Comparison of ENCODE assay signal across 10 cellular contexts in the genomic region with DNA sequence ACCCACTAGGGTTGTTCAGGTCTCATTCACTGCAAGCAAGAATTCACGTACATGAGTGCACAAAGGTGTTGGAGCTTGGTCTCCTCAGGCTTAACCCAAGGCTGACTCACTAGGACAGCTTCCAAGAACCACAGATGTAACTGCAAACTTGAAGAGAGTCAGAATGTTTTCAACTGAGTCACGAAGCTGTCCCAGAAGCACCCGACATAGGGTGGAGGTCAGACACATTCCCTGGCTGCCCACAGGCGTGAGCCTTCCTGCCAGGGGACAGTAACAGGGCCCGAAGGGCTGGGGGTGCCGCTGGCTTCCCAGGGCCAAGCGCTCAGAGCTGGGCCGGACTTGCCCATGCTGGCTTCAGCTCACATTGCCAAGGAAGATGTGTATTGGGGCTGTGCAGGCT. TPM values are rescaled to one million over a fixed set of nuclear protein-coding genes. Genes with fewer than 3 reads are reported as not detected.
DNase-seq lines count a peak whose midpoint lies in the region; ATAC-seq and TF ChIP-seq lines count a peak whose summit lies in the region.
"Had no signal": no experiment of that assay in that cellular context is flagged by ENCODE, and none has a peak within 500 bp of the region (broad histone marks: within the 10 kb centered on the region; RNA-seq: fewer than 3 reads in every experiment).

No MANE protein-coding gene starts in this region.

- H3K27me3 ChIP-seq in gastrocnemius medialis, result no peaks in the 10 kb centered on the region

- no peaks in the 10 kb centered on the region for H3K36me3 ChIP-seq in gastrocnemius medialis

- no peaks in the 10 kb centered on the region for H3K9me3 Mint-ChIP-seq in activated naive CD8-positive, alpha-beta T cell treated with anti-CD3 and anti-CD28 coated beads, Interleukin-2, amount 50 U/mL, for 24 hours
- H3K9me3 Mint-ChIP-seq: activated T-cell treated with anti-CD3 and anti-CD28 coated beads, Interleukin-2, amount 50 U/mL, for 24 hours had no signal

- no peaks in the 10 kb centered on the region for H3K9me3 ChIP-seq in gastrocnemius medialis

- in situ Hi-C loops in gastrocnemius medialis (cut with MboI; ENCODE audit: low sequenced_read_pairs in 4 of 4), result loop anchor here in 1 of 4 donors (25.0 kb wide), 1 partner anchor 244 kb away; no protein-coding TSS in a partner anchor

- H3K4me3 ChIP-seq in fibroblast of villous mesenchyme (ENCODE audit: low read depth, low read length), result no peak overlapping the region
- H3K4me3 ChIP-seq in gastrocnemius medialis, result no peak overlapping the region

- no peak overlapping the region for H3K4me3 Mint-ChIP-seq in activated naive CD8-positive, alpha-beta T cell treated with anti-CD3 and anti-CD28 coated beads, Interleukin-2, amount 50 U/mL, for 24 hours
- H3K4me3 Mint-ChIP-seq: activated T-cell treated with anti-CD3 and anti-CD28 coated beads, Interleukin-2, amount 50 U/mL, for 24 hours had no signal

- DNase-seq in GM04504 (ENCODE audit: low read depth) (peak; percentile 96), T1000 (lab: John Stamatoyannopoulos, UW) (peak; percentile 64), fibroblast of villous mesenchyme (ENCODE audit: low read depth) (peak; percentile 95), gastrocnemius medialis (peak; percentile 68 to 78)
- no peak for DNase-seq in stimulated activated CD4-positive, alpha-beta T cell treated with anti-CD3 and anti-CD28 coated beads, Interleukin-4, amount 100 ng/mL, for 1 hour
- DNase-seq in activated naive CD8-positive, alpha-beta T cell treated with anti-CD3 and anti-CD28 coated beads, Interleukin-2, amount 50 U/mL, for 24 hours, result no peak
- DNase-seq: activated T-cell treated with anti-CD3 and anti-CD28 coated beads, Interleukin-2, amount 50 U/mL, for 24 hours; SIG-M5 had no signal

- peak; percentile 98 to 99 for ATAC-seq in gastrocnemius medialis
- no peak for ATAC-seq in GM21529 (IDR thresholded peaks at IDR 0.05; ENCODE audit: unreplicated experiment)
- ATAC-seq in HG03378 (IDR thresholded peaks at IDR 0.05; ENCODE audit: unreplicated experiment), result no peak
- no peak for ATAC-seq in activated naive CD8-positive, alpha-beta T cell treated with anti-CD3 and anti-CD28 coated beads, Interleukin-2, amount 50 U/mL, for 24 hours

- H3K27me3 Mint-ChIP-seq in activated naive CD8-positive, alpha-beta T cell treated with anti-CD3 and anti-CD28 coated beads, Interleukin-2, amount 50 U/mL, for 24 hours, result no peaks in the 10 kb centered on the region
- H3K27me3 Mint-ChIP-seq: activated T-cell treated with anti-CD3 and anti-CD28 coated beads, Interleukin-2, amount 50 U/mL, for 24 hours had no signal

- TF ChIP-seq POLR2A in gastrocnemius medialis (IDR thresholded peaks at IDR 0.05), result no peak

- no peak overlapping the region for H3K27ac Mint-ChIP-seq in activated naive CD8-positive, alpha-beta T cell treated with anti-CD3 and anti-CD28 coated beads, Interleukin-2, amount 50 U/mL, for 24 hours
- H3K27ac Mint-ChIP-seq: activated T-cell treated with anti-CD3 and anti-CD28 coated beads, Interleukin-2, amount 50 U/mL, for 24 hours had no signal

- intact Hi-C loops in gastrocnemius medialis (cut with DNase I; ENCODE audit: low total_unique reads), result no loop called here

- peaks cover 3% of the 10 kb centered on the region for H3K36me3 Mint-ChIP-seq in activated naive CD8-positive, alpha-beta T cell treated with anti-CD3 and anti-CD28 coated beads, Interleukin-2, amount 50 U/mL, for 24 hours (ENCODE audit: low read depth)

- peak overlapping the region; percentile 7 to 68 (median 47) for H3K27ac ChIP-seq in gastrocnemius medialis

- peaks cover 8% of the 10 kb centered on the region for H3K4me1 Mint-ChIP-seq in activated naive CD8-positive, alpha-beta T cell treated with anti-CD3 and anti-CD28 coated beads, Interleukin-2, amount 50 U/mL, for 24 hours

- TF ChIP-seq CTCF in fibroblast of villous mesenchyme (IDR thresholded peaks at IDR 0.05; ENCODE audit: insufficient read depth, low read depth, low read length) (no peak), gastrocnemius medialis (IDR thresholded peaks at IDR 0.05 in 4 of 5, conservative IDR thresholded peaks at IDR 0.05 in 1 of 5) (no peak)

- H3K4me1 ChIP-seq in gastrocnemius medialis, result peaks cover 22 to 28% of the 10 kb centered on the region in 2 donors

RNA-seq across cellular contexts. Expression of a gene that starts 14.1 kb away (rescaled TPM):
- total RNA-seq in fibroblast of villous mesenchyme (22.0 and 26.7 TPM in 2 replicates), gastrocnemius medialis (10 to 100 TPM in 1 of 4 donors, 1 to 10 TPM in 3; 2.6 to 11.3 (median 5.1) TPM)

RNA-seq across cellular contexts. Expression of a gene that starts 39.3 kb away (rescaled TPM):
- not detected in 2 replicates for total RNA-seq in fibroblast of villous mesenchyme
- not detected for total RNA-seq in gastrocnemius medialis

RNA-seq across cellular contexts. Expression of a gene that starts 52.3 kb away (rescaled TPM):
- total RNA-seq in fibroblast of villous mesenchyme, result 2.3 and 3.9 TPM in 2 replicates
- under 1 TPM in 1 of 4 donors, not detected in 3; 0.31 TPM for total RNA-seq in gastrocnemius medialis

Comparison
In these comparisons a context has a peak if more than half of its experiments do, and no peak if none do; other contexts are left out.
1. DNase-seq: peak in GM04504 (single experiment), T1000 (single experiment), fibroblast of villous mesenchyme (single experiment) and gastrocnemius medialis (2 of 2); none in stimulated activated CD4-positive, alpha-beta T cell treated with anti-CD3 and anti-CD28 coated beads, Interleukin-4, amount 100 ng/mL, for 1 hour (single experiment) and activated naive CD8-positive, alpha-beta T cell treated with anti-CD3 and anti-CD28 coated beads, Interleukin-2, amount 50 U/mL, for 24 hours (single experiment).
2. ATAC-seq: peak in gastrocnemius medialis (2 of 2); none in GM21529 (single experiment), HG03378 (single experiment) and activated naive CD8-positive, alpha-beta T cell treated with anti-CD3 and anti-CD28 coated beads, Interleukin-2, amount 50 U/mL, for 24 hours (single experiment).